In genomic region chr13:109787135-109787954, GRCh38 we compare ENCODE assay signal across 8 cellular contexts. TPM values are rescaled to one million over a fixed set of nuclear protein-coding genes. Genes with fewer than 3 reads are reported as not detected.
DNase-seq lines count a peak whose midpoint lies in the region; ATAC-seq lines count a peak whose summit lies in the region.

No MANE protein-coding gene starts in this region.

- no peaks in the 10 kb centered on the region for H3K9me3 Mint-ChIP-seq in memory B cell

- H3K36me3 Mint-ChIP-seq in memory B cell, result no peaks in the 10 kb centered on the region

- peaks cover 3% of the 10 kb centered on the region for H3K27me3 Mint-ChIP-seq in memory B cell

- H3K36me3 ChIP-seq in ectodermal cell (ENCODE audit: control insufficient read depth, insufficient read depth, low read length) (peaks cover 8% of the 10 kb centered on the region), thymus (ENCODE audit: control insufficient read depth, insufficient read depth) (peaks cover 18% of the 10 kb centered on the region)

- H3K4me3 ChIP-seq in ectodermal cell (ENCODE audit: insufficient read depth, low read depth, low read length) (peak overlapping the region; percentile 63), thymus (ENCODE audit: low read length) (peak overlapping the region; percentile 85)

- H3K9me3 ChIP-seq in ectodermal cell (ENCODE audit: control insufficient read depth, low read length) (no peaks in the 10 kb centered on the region), thymus (ENCODE audit: control insufficient read depth) (no peaks in the 10 kb centered on the region)

- H3K27me3 ChIP-seq in ectodermal cell (ENCODE audit: control insufficient read depth, insufficient read depth, low read length, poor library complexity, severe bottlenecking) (peaks cover 13% of the 10 kb centered on the region), thymus (ENCODE audit: control insufficient read depth, insufficient read depth) (peaks cover 30% of the 10 kb centered on the region)

- H3K27ac Mint-ChIP-seq in memory B cell, result no peak overlapping the region

- ATAC-seq in GM21825 (IDR thresholded peaks at IDR 0.05; ENCODE audit: unreplicated experiment) (peak; percentile 5), memory B cell (ENCODE audit: low read depth) (no peak), GM18861 (IDR thresholded peaks at IDR 0.05; ENCODE audit: unreplicated experiment) (no peak)

- peaks cover 7% of the 10 kb centered on the region for H3K4me1 ChIP-seq in ectodermal cell (ENCODE audit: control insufficient read depth, insufficient read depth, low read length)
- H3K4me1 ChIP-seq in thymus (ENCODE audit: control insufficient read depth, insufficient read depth, low read length), result peaks cover 2% of the 10 kb centered on the region

- H3K4me3 Mint-ChIP-seq in memory B cell, result peak overlapping the region; percentile 85

- 0% methylated on average over 84 to 86 of the region's 86 CpGs for WGBS in ectodermal cell, 2 experiments
- WGBS in thymus, result under 1% methylated on average over 86 of the region's 86 CpGs

- DNase-seq in DMS153 treated with DMSO at 0.1 percent for 48 hours (lab: John Stamatoyannopoulos, UW; ENCODE audit: unreplicated experiment) (peak; percentile 37), NCI-H1092 treated with DMSO at 0.1 percent for 48 hours (lab: John Stamatoyannopoulos, UW) (peak; percentile 75), UCSD-AML1 (lab: John Stamatoyannopoulos, UW; ENCODE audit: unreplicated experiment) (peak; percentile 52), memory B cell (ENCODE audit: low spot score in 2 of 2) (peak; percentile 19 to 38)

- H3K27ac ChIP-seq in ectodermal cell (ENCODE audit: insufficient read depth, low read depth, low read length, poor library complexity, severe bottlenecking) (peak overlapping the region; percentile 26), thymus (ENCODE audit: low read depth) (peak overlapping the region; percentile 90)

- peaks cover 3% of the 10 kb centered on the region for H3K4me1 Mint-ChIP-seq in memory B cell

RNA-seq across cellular contexts. Expression of gene IRS2, which starts 1.0 kb away (rescaled TPM):
- 9.4 TPM for polyA plus RNA-seq in ectodermal cell (2013, experiment 1 of 4)
- 8.0 TPM for polyA plus RNA-seq in ectodermal cell (2013, experiment 2 of 4)
- 7.5 TPM for polyA plus RNA-seq in ectodermal cell (2013, experiment 3 of 4)
- 8.3 TPM for polyA plus RNA-seq in ectodermal cell (2013, experiment 4 of 4)
- polyA plus RNA-seq in thymus, result 9.1 TPM
